In the genomic region with DNA sequence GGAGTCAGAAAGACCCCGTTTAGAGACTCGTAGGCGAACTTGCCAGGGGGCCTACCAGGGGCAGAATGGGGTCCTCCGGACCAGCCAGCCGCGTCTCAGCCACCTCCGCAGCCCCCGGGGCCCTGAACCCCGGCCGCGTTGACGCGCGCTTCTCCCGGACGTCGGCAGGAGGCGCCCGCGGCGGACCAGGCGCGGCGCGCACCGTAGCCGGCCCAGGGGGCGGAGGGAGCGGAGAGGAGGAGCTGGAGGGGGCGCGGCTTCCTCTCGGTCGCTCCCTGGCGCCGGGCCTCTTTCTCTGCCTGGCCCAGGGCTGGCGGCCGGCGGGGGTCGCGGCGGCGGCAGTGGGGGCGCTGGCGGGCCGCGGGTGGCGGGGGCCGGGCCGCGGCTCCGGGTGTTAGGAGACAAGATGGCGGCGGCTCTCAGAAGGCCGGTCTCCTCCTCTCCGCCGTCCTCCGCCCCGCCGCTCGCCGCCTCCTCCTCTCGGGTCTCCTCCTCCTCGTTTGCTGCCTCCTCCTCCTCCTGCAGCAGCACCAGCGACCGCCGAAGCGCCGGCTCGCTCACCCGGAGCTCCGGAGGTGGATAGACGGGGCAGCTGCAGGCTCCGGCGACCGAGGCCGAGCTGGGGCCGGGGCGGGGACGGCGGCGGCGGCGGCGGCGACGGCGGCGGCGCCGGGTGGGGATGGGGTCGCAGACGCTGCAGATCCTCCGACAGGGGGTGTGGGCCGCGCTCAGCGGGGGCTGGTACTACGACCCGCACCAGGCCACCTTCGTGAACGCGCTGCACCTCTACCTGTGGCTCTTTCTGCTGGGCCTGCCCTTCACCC, we compare ENCODE assay signal across 8 cellular contexts. TPM values are rescaled to one million over a fixed set of nuclear protein-coding genes. Genes with fewer than 3 reads are reported as not detected.
A peak's percentile ranks its signal among the peaks of the same experiment; 100 is the strongest.
DNase-seq lines count a peak whose midpoint lies in the region; ATAC-seq, FAIRE-seq and TF ChIP-seq lines count a peak whose summit lies in the region.

A gene (plus strand): TSS at position 288 of the 824 bp plus-strand sequence. CDS start 392 bp downstream, at position 680.

- no peaks in the 10 kb centered on the region; the same call in 1 of the 2 replicates for H3K27me3 Mint-ChIP-seq in WTC11 (ENCODE audit: low read depth)

- H3K4me3 Mint-ChIP-seq in WTC11 = peak within 1 kb of the TSS; percentile 71

- no peaks in the 10 kb centered on the region for H3K36me3 ChIP-seq in ACC112 (ENCODE audit: insufficient read depth, low read length)
- H3K36me3 ChIP-seq in bronchial epithelial cell (ENCODE audit: control insufficient read depth, insufficient read depth, low read length) = no peaks in the 10 kb centered on the region

- H3K27me3 ChIP-seq in ACC112 (ENCODE audit: insufficient read depth, low read length) (no peaks in the 10 kb centered on the region), bronchial epithelial cell (ENCODE audit: control insufficient read depth, insufficient read depth, low read length) (no peaks in the 10 kb centered on the region)

- peaks cover 43% of the 10 kb centered on the region for H3K4me1 Mint-ChIP-seq in WTC11

- no peak for FAIRE-seq in bronchial epithelial cell (lab: Jason Lieb, UNC)

- H3K36me3 Mint-ChIP-seq in WTC11 = no peaks in the 10 kb centered on the region

- DNase-seq in NCI-H2227 (lab: John Stamatoyannopoulos, UW; ENCODE audit: unreplicated experiment) (peak; percentile 91), WTC11 (ENCODE audit: low spot score) (peak; percentile 91), bronchial epithelial cell (ENCODE audit: low read depth) (peak; percentile 58), inferior parietal cortex (ENCODE audit: extremely low spot score) (peak; percentile 78)
- peak; percentile 75 to 79 for DNase-seq in stimulated activated CD4-positive, alpha-beta T cell treated with anti-CD3 and anti-CD28 coated beads, Interleukin-12 subunit alpha, Interleukin-12 subunit beta, amount 100 ng/mL, for 24 hours (ENCODE audit: low read depth in 2 of 2)

- ATAC-seq in GM18867 (IDR thresholded peaks at IDR 0.05; ENCODE audit: unreplicated experiment) (peak; percentile 75), HG03097 (IDR thresholded peaks at IDR 0.05; ENCODE audit: low FRiP score, unreplicated experiment) (peak; percentile 71), WTC11 (peak; percentile 95)

- peak within 1 kb of the TSS; percentile 72 for H3K27ac ChIP-seq in ACC112 (ENCODE audit: low read depth, low read length)

- H3K4me3 ChIP-seq in ACC112 (ENCODE audit: low read depth, low read length) (peak within 1 kb of the TSS; percentile 95), bronchial epithelial cell (ENCODE audit: low read depth, low read length) (peak within 1 kb of the TSS; percentile 59)

- no peaks in the 10 kb centered on the region for H3K9me3 Mint-ChIP-seq in WTC11

- peak within 1 kb of the TSS; percentile 79 for H2AFZ ChIP-seq in ACC112 (ENCODE audit: low read length, unreplicated experiment)

- CTCF ChIA-PET in WTC11 (lab: Charles Lee) = interaction anchor here (0.5 to 2.6 kb wide), 32 partner anchors 8 to 729 kb away, joined by 3 to 31 read pairs (median 4); a partner anchor contains a TSS

- POLR2A ChIA-PET in WTC11 (lab: Charles Lee) = interaction anchor here (0.6 to 1.2 kb wide), 3 partner anchors 48 to 97 kb away, joined by 3 read pairs; no protein-coding TSS in a partner anchor

- peak; percentile 50 for TF ChIP-seq CTCF in WTC11 (IDR thresholded peaks at IDR 0.05)
- TF ChIP-seq CTCF in bronchial epithelial cell (IDR thresholded peaks at IDR 0.05; ENCODE audit: insufficient read depth, low read length, severe bottlenecking) = peak; percentile 77

- peak within 1 kb of the TSS; percentile 82 for H3K27ac Mint-ChIP-seq in WTC11

- H3K79me2 ChIP-seq in ACC112 (ENCODE audit: control insufficient read depth, insufficient read depth, low read length, unreplicated experiment) = peaks cover 45% of the 10 kb centered on the region

- peaks cover 43% of the 10 kb centered on the region for H3K4me1 ChIP-seq in ACC112 (ENCODE audit: control insufficient read depth, insufficient read depth, low read length, unreplicated experiment)

TF ChIP-seq in WTC11, 78 proteins besides CTCF, POLR2A, EP300 and RAD21 (continues in another document):
- TF ChIP-seq, protein P1, sequence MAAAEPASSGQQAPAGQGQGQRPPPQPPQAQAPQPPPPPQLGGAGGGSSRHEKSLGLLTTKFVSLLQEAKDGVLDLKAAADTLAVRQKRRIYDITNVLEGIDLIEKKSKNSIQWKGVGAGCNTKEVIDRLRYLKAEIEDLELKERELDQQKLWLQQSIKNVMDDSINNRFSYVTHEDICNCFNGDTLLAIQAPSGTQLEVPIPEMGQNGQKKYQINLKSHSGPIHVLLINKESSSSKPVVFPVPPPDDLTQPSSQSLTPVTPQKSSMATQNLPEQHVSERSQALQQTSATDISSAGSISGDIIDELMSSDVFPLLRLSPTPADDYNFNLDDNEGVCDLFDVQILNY (CRISPR knock-in tag; IDR thresholded peaks at IDR 0.05) = no peak
- TF ChIP-seq NFYB (CRISPR knock-in tag; conservative IDR thresholded peaks at IDR 0.05; ENCODE audit: low read depth) (no peak), NFE2L1 (CRISPR knock-in tag; IDR thresholded peaks at IDR 0.05) (no peak), ZNF121 (CRISPR knock-in tag; IDR thresholded peaks at IDR 0.05) (no peak), JAZF1 (CRISPR knock-in tag; IDR thresholded peaks at IDR 0.05) (no peak), GRHL2 (CRISPR knock-in tag; IDR thresholded peaks at IDR 0.05; ENCODE audit: insufficient replicate concordance, severe bottlenecking) (no peak), ZNF263 (CRISPR knock-in tag; IDR thresholded peaks at IDR 0.05; ENCODE audit: low read depth) (no peak), GABPB1 (CRISPR knock-in tag; IDR thresholded peaks at IDR 0.05) (peak; percentile 51), NR3C1 (CRISPR knock-in tag; conservative IDR thresholded peaks at IDR 0.05; ENCODE audit: low read depth) (no peak)
- TF ChIP-seq, protein P2, sequence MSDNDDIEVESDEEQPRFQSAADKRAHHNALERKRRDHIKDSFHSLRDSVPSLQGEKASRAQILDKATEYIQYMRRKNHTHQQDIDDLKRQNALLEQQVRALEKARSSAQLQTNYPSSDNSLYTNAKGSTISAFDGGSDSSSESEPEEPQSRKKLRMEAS (CRISPR knock-in tag; IDR thresholded peaks at IDR 0.05) = no peak
- TF ChIP-seq, protein P3, sequence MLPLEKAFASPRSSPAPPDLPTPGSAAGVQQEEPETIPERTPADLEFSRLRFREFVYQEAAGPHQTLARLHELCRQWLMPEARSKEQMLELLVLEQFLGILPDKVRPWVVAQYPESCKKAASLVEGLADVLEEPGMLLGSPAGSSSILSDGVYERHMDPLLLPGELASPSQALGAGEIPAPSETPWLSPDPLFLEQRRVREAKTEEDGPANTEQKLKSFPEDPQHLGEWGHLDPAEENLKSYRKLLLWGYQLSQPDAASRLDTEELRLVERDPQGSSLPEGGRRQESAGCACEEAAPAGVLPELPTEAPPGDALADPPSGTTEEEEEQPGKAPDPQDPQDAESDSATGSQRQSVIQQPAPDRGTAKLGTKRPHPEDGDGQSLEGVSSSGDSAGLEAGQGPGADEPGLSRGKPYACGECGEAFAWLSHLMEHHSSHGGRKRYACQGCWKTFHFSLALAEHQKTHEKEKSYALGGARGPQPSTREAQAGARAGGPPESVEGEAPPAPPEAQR (CRISPR knock-in tag; IDR thresholded peaks at IDR 0.05) = no peak
- TF ChIP-seq, protein P4, sequence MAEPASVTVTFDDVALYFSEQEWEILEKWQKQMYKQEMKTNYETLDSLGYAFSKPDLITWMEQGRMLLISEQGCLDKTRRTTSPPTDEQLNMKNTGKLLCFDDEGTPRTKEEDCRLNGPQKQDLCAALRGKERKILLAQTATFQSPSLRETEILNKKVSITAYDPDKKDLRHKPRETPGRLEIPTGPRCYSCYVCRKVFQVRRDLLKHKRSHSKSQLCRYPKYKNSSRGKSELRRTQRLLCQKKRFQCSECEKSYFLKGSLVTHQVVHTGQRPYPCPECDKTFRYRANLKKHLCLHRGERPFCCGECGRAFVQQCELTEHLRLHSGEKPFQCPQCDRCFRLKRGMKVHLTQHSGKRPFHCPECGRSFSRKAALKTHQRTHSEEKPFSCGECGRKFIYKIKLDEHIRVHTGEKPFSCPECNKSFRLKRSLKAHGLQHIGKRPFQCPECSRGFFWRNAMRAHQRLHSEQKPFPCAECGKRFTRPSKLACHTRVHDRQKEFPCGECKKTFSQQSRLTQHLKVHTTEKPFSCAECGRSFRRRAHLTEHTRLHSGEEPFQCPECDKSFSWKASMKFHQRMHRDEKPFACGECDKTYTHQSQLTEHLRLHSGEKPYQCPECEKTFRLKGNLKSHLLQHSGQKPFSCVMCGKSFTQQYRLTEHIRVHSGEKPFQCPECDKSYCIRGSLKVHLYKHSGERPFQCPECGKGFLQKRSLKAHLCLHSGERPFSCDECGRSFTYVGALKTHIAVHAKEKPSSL (CRISPR knock-in tag; conservative IDR thresholded peaks at IDR 0.05) = no peak
- TF ChIP-seq, protein P5, sequence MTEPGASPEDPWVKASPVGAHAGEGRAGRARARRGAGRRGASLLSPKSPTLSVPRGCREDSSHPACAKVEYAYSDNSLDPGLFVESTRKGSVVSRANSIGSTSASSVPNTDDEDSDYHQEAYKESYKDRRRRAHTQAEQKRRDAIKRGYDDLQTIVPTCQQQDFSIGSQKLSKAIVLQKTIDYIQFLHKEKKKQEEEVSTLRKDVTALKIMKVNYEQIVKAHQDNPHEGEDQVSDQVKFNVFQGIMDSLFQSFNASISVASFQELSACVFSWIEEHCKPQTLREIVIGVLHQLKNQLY (CRISPR knock-in tag; IDR thresholded peaks at IDR 0.05) = no peak
- TF ChIP-seq, protein P6, sequence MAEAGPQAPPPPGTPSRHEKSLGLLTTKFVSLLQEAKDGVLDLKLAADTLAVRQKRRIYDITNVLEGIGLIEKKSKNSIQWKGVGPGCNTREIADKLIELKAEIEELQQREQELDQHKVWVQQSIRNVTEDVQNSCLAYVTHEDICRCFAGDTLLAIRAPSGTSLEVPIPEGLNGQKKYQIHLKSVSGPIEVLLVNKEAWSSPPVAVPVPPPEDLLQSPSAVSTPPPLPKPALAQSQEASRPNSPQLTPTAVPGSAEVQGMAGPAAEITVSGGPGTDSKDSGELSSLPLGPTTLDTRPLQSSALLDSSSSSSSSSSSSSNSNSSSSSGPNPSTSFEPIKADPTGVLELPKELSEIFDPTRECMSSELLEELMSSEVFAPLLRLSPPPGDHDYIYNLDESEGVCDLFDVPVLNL (CRISPR knock-in tag; IDR thresholded peaks at IDR 0.05; ENCODE audit: borderline replicate concordance, low read depth) = no peak

RNA-seq across cellular contexts. Expression of the gene that starts here (rescaled TPM):
- 43.4 to 49.8 TPM (median 46.4 TPM) in 3 replicates for total RNA-seq in WTC11 (2021)
- 24.5 and 34.4 TPM in 2 replicates for total RNA-seq in bronchial epithelial cell

Comparison
In these comparisons a context has a peak if more than half of its experiments do, and no peak if none do; other contexts are left out.
1. Peak in every context shown above with its lines: DNase-seq, ATAC-seq, H3K4me3 ChIP-seq and H3K27ac ChIP-seq.